Comparison of ENCODE assay signal across 15 cellular contexts in genomic region chr10:109880886-109881467, GRCh38. TPM values are rescaled to one million over a fixed set of nuclear protein-coding genes. Genes with fewer than 3 reads are reported as not detected.
DNase-seq lines count a peak whose midpoint lies in the region; ATAC-seq and TF ChIP-seq lines count a peak whose summit lies in the region.
"Had no signal": no experiment of that assay in that cellular context is flagged by ENCODE, and none has a peak within 500 bp of the region (broad histone marks: within the 10 kb centered on the region; RNA-seq: fewer than 3 reads in every experiment).

No MANE protein-coding gene starts in this region.

- H3K4me3 Mint-ChIP-seq in activated naive CD4-positive, alpha-beta T cell treated with anti-CD3 and anti-CD28 coated beads, Interleukin-2, amount 10 ng/mL, durations not matched to agents 7 days and 5 days: no peak overlapping the region
- H3K4me3 Mint-ChIP-seq: nephron had no signal

- peak; percentile 68 for ATAC-seq in HG02642 (IDR thresholded peaks at IDR 0.05; ENCODE audit: poor library complexity, unreplicated experiment)
- peak; percentile 63 for ATAC-seq in HG03520 (IDR thresholded peaks at IDR 0.05; ENCODE audit: unreplicated experiment)
- ATAC-seq in upper lobe of left lung (ENCODE audit: low FRiP score in 2 of 2): no peak

- H3K27me3 ChIP-seq in vagina: no peaks in the 10 kb centered on the region
- no peaks in the 10 kb centered on the region for H3K27me3 ChIP-seq in A673 (replicated peaks; ENCODE audit: insufficient read depth, low read depth, low read length, poor library complexity)
- H3K27me3 ChIP-seq in upper lobe of left lung: no peaks in the 10 kb centered on the region

- TF ChIP-seq POLR2A in vagina (IDR thresholded peaks at IDR 0.05) (no peak), upper lobe of left lung (IDR thresholded peaks at IDR 0.05) (no peak)

- peaks cover 4% of the 10 kb centered on the region for H3K4me1 Mint-ChIP-seq in activated naive CD4-positive, alpha-beta T cell treated with anti-CD3 and anti-CD28 coated beads, Interleukin-2, amount 10 ng/mL, durations not matched to agents 7 days and 5 days

- TF ChIP-seq EP300 in upper lobe of left lung (IDR thresholded peaks at IDR 0.05): no peak

- no peaks in the 10 kb centered on the region for H3K9me3 ChIP-seq in vagina
- no peaks in the 10 kb centered on the region for H3K9me3 ChIP-seq in A673 (ENCODE audit: low read depth, low read length, poor library complexity, severe bottlenecking)
- H3K9me3 ChIP-seq in upper lobe of left lung: no peaks in the 10 kb centered on the region
- H3K9me3 ChIP-seq: SK-N-SH had no signal

- no TSS peak for BruUV-seq in A673 (replicated peaks; lab: Mats Ljungman, UMichigan)

- H3K9me3 Mint-ChIP-seq in activated naive CD4-positive, alpha-beta T cell treated with anti-CD3 and anti-CD28 coated beads, Interleukin-2, amount 10 ng/mL, durations not matched to agents 7 days and 5 days: no peaks in the 10 kb centered on the region
- H3K9me3 Mint-ChIP-seq: nephron had no signal

- H3K36me3 Mint-ChIP-seq in activated naive CD4-positive, alpha-beta T cell treated with anti-CD3 and anti-CD28 coated beads, Interleukin-2, amount 10 ng/mL, durations not matched to agents 7 days and 5 days: peaks cover 61% of the 10 kb centered on the region

- POLR2A ChIA-PET in A673 (lab: Charles Lee; ENCODE audit: low non-redundant PET): no interaction called here

- intact Hi-C loops in vagina (cut with DNase I) (no loop called here), A673 (cut with micrococcal nuclease; ENCODE audit: unreplicated experiment) (loop anchor here (5.0 kb wide), 1 partner anchor 336 kb away; no protein-coding TSS in a partner anchor)

- H3K27ac ChIP-seq in vagina (no peak overlapping the region), A673 (ENCODE audit: low read depth, low read length, poor library complexity, severe bottlenecking) (no peak overlapping the region), upper lobe of left lung (no peak overlapping the region)

- H3K27ac Mint-ChIP-seq in activated naive CD4-positive, alpha-beta T cell treated with anti-CD3 and anti-CD28 coated beads, Interleukin-2, amount 10 ng/mL, durations not matched to agents 7 days and 5 days: peak overlapping the region; percentile 20
- H3K27ac Mint-ChIP-seq: nephron had no signal

- H3K4me3 ChIP-seq in vagina: no peak overlapping the region
- no peak overlapping the region for H3K4me3 ChIP-seq in A673 (ENCODE audit: low read depth, low read length, poor library complexity, severe bottlenecking)
- H3K4me3 ChIP-seq in upper lobe of left lung: no peak overlapping the region
- H3K4me3 ChIP-seq: smooth muscle cell had no signal

- no peaks in the 10 kb centered on the region for H3K27me3 Mint-ChIP-seq in activated naive CD4-positive, alpha-beta T cell treated with anti-CD3 and anti-CD28 coated beads, Interleukin-2, amount 10 ng/mL, durations not matched to agents 7 days and 5 days

- DNase-seq in activated naive CD4-positive, alpha-beta T cell treated with anti-CD3 and anti-CD28 coated beads, Interleukin-2, amount 10 ng/mL, durations not matched to agents 7 days and 5 days: no peak
- DNase-seq in activated naive CD4-positive, alpha-beta T cell (lab: John Stamatoyannopoulos, UW): no peak
- DNase-seq in vagina (ENCODE audit: extremely low spot score in 2 of 2): peak; percentile 40 to 72
- no peak for DNase-seq in A673 (ENCODE audit: low spot score)
- no peak for DNase-seq in upper lobe of left lung
- no peak for DNase-seq in activated gamma-delta T cell (lab: John Stamatoyannopoulos, UW)
- DNase-seq: activated CD4-positive, alpha-beta T cell treated with anti-CD3 and anti-CD28 coated beads for 4 hours; activated gamma-delta T cell treated with Interleukin-2 at 50 U/mL for 16 hours; DMS79 treated with DMSO at 0.1 percent for 48 hours; NCI-H1105; SK-N-SH had no signal

- CTCF ChIA-PET in activated naive CD4-positive, alpha-beta T cell treated with anti-CD3 and anti-CD28 coated beads, Interleukin-2, amount 10 ng/mL, durations not matched to agents 7 days and 5 days (lab: Charles Lee): interaction anchor here (0.6 to 3.9 kb wide), 8 partner anchors 14 to 357 kb away, joined by 3 to 26 read pairs (median 3); no protein-coding TSS in a partner anchor
- CTCF ChIA-PET in A673 (lab: Charles Lee): no interaction called here

- TF ChIP-seq CTCF in vagina (IDR thresholded peaks at IDR 0.05) (no peak), A673 (conservative IDR thresholded peaks at IDR 0.05; ENCODE audit: low read depth, low read length) (no peak), upper lobe of left lung (IDR thresholded peaks at IDR 0.05) (no peak)

- 91% methylated on average over 8 of the region's 8 CpGs for WGBS in upper lobe of left lung, 2 donors

- H3K36me3 ChIP-seq in vagina: peaks cover 0 to 61% of the 10 kb centered on the region in 2 donors
- H3K36me3 ChIP-seq in A673 (ENCODE audit: insufficient read depth, low read length, poor library complexity, severe bottlenecking): peaks cover 14% of the 10 kb centered on the region
- H3K36me3 ChIP-seq in upper lobe of left lung: peaks cover 9 to 83% (median 46%) of the 10 kb centered on the region in 4 donors

- H3K4me1 ChIP-seq in vagina: no peaks in the 10 kb centered on the region
- H3K4me1 ChIP-seq in A673 (ENCODE audit: insufficient read depth, low read length, poor library complexity, severe bottlenecking): peaks cover 4% of the 10 kb centered on the region
- peaks cover 0 to 19% (median 15%) of the 10 kb centered on the region in 4 donors for H3K4me1 ChIP-seq in upper lobe of left lung

RNA-seq across cellular contexts. Expression of gene XPNPEP1, which starts 42.3 kb away (rescaled TPM):
- 90.4 TPM for total RNA-seq in vagina
- total RNA-seq in A673 (2021): 65.4 and 72.5 TPM in 2 replicates
- total RNA-seq in upper lobe of left lung: 100 to 1,000 TPM in 2 of 6 donors, 10 to 100 TPM in 4; 40.6 to 132 (median 57.8) TPM

Comparison
In these comparisons a context has a peak if more than half of its experiments do, and no peak if none do; other contexts are left out.
1. DNase-seq: peak in vagina (2 of 2); none in activated naive CD4-positive, alpha-beta T cell treated with anti-CD3 and anti-CD28 coated beads, Interleukin-2, amount 10 ng/mL, durations not matched to agents 7 days and 5 days (single experiment), activated naive CD4-positive, alpha-beta T cell (0 of 4), A673 (single experiment), upper lobe of left lung (0 of 2) and activated gamma-delta T cell (single experiment).
2. ATAC-seq: peak in HG02642 (single experiment) and HG03520 (single experiment); none in upper lobe of left lung (0 of 2).